Comparison of ENCODE assay signal across 1 cellular context in the genomic region with DNA sequence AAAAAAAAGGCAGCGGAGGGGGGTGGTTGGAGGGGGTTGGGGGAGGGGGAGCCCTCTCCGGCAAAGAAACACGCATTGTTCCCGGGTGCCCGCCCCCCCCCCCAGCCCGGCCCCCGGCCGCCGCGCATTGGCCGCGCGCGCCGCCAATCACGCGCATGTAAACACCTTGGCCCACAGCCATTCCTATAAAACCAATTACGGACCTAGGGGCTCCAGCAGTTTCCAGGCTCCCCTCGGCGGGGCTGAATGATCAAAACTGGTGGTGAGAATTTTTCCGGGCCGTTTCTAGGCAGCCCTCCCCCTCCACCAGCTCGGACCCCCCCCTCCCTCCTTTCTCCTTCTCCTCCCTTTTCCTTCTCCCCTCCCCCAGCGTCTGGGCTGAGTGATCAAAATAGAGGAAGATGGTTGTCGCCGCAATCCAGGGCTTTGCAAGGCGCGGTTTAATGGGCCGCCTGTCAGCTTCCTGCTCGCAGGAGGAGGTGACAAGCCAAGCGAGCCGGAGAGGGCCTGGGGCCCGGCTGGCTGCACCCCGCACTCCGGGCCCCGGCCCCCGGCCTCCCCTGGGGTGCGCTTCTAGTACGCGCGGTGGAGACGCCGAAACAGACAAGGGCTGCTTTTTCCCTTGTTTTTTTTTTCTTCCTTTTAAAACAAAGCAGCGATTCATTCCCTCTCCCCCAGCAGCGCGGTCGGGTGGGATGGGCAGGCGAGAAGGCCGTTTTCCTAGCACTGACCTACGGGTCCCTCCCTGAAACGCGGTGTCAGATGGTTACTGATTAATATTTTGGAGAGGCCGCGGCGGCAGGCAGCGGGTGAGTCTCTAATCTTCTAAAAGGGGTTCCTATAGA.
TF ChIP-seq lines count a peak whose summit lies in the region.

No MANE protein-coding gene starts in this region.

TF ChIP-seq in K562, 482 proteins besides CTCF, POLR2A, EP300 and RAD21 (continued from another document and continues in another):
- TF ChIP-seq, protein P1, sequence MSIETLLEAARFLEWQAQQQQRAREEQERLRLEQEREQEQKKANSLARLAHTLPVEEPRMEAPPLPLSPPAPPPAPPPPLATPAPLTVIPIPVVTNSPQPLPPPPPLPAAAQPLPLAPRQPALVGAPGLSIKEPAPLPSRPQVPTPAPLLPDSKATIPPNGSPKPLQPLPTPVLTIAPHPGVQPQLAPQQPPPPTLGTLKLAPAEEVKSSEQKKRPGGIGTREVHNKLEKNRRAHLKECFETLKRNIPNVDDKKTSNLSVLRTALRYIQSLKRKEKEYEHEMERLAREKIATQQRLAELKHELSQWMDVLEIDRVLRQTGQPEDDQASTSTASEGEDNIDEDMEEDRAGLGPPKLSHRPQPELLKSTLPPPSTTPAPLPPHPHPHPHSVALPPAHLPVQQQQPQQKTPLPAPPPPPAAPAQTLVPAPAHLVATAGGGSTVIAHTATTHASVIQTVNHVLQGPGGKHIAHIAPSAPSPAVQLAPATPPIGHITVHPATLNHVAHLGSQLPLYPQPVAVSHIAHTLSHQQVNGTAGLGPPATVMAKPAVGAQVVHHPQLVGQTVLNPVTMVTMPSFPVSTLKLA (conservative IDR thresholded peaks at IDR 0.05): 0 out of 4 replicates have a peak, but pooled peaks of 1 of the 2 experiments have one; percentile 38
- TF ChIP-seq CHD2 (IDR thresholded peaks at IDR 0.05; ENCODE audit: low read depth, low read length) (no peak), ZNF143 (CRISPR knock-in tag; IDR thresholded peaks at IDR 0.05) (no peak), ZNF224 (CRISPR knock-in tag; IDR thresholded peaks at IDR 0.05) (no peak), FOXA3 (CRISPR knock-in tag; conservative IDR thresholded peaks at IDR 0.05 in 1 of 2, IDR thresholded peaks at IDR 0.05 in 1 of 2) (no peak), SAFB (IDR thresholded peaks at IDR 0.05; ENCODE audit: borderline replicate concordance, low read depth, low read length) (no peak), MYNN (IDR thresholded peaks at IDR 0.05) (peak; percentile 39; the same call in 1 of the 2 replicates), MYNN (CRISPR knock-in tag; IDR thresholded peaks at IDR 0.05) (no peak), NCOA2 (IDR thresholded peaks at IDR 0.05; ENCODE audit: partially characterized antibody in 2 of 2) (no peak), CREB3 (tag; conservative IDR thresholded peaks at IDR 0.05; ENCODE audit: low read depth) (no peak), XRCC3 (IDR thresholded peaks at IDR 0.05) (no peak), MCM5 (IDR thresholded peaks at IDR 0.05; ENCODE audit: low read depth) (no peak), TBL1XR1 (IDR thresholded peaks at IDR 0.05; ENCODE audit: low read length in 2 of 2) (peak in 1 of 2 experiments; percentile 71; a peak in 2 of 4 replicates), GATAD2B (IDR thresholded peaks at IDR 0.05; ENCODE audit: borderline replicate concordance) (no peak), CREM (IDR thresholded peaks at IDR 0.05; ENCODE audit: low read depth) (peak; percentile 62), SLC30A9 (CRISPR knock-in tag; IDR thresholded peaks at IDR 0.05) (no peak), ZFPM2 (CRISPR knock-in tag; IDR thresholded peaks at IDR 0.05) (no peak), MAFG (tag; conservative IDR thresholded peaks at IDR 0.05) (no peak), POLR3G (IDR thresholded peaks at IDR 0.05; ENCODE audit: extremely low read depth, insufficient read length, insufficient replicate concordance) (no peak), ZNF444 (CRISPR knock-in tag; IDR thresholded peaks at IDR 0.05) (peak; percentile 87), ESRRB (CRISPR knock-in tag; IDR thresholded peaks at IDR 0.05; ENCODE audit: borderline replicate concordance) (no peak), HSF4 (CRISPR knock-in tag; IDR thresholded peaks at IDR 0.05; ENCODE audit: borderline replicate concordance) (no peak), RBM17 (IDR thresholded peaks at IDR 0.05; ENCODE audit: borderline replicate concordance, low read depth, low read length) (no peak), ZNF311 (CRISPR knock-in tag; IDR thresholded peaks at IDR 0.05) (no peak), PHB (CRISPR knock-in tag; IDR thresholded peaks at IDR 0.05) (no peak), NCOA4 (IDR thresholded peaks at IDR 0.05; ENCODE audit: partially characterized antibody) (no peak), ZNF124 (CRISPR knock-in tag; IDR thresholded peaks at IDR 0.05) (no peak), MEF2D (tag; conservative IDR thresholded peaks at IDR 0.05; ENCODE audit: low read depth) (no peak; the same call in 1 of the 2 replicates), CBX8 (IDR thresholded peaks at IDR 0.05; ENCODE audit: borderline replicate concordance, extremely low read depth, low read depth, low read length, poor library complexity, severe bottlenecking) (no peak), CBX3 (IDR thresholded peaks at IDR 0.05; ENCODE audit: borderline replicate concordance in 1 of 2, low read length in 2 of 2) (no peak), ZNF764 (CRISPR knock-in tag; IDR thresholded peaks at IDR 0.05; ENCODE audit: low read depth) (no peak), STAT6 (CRISPR knock-in tag; IDR thresholded peaks at IDR 0.05) (no peak), SOX6 (IDR thresholded peaks at IDR 0.05) (peak; percentile 43), TCF7L2 (IDR thresholded peaks at IDR 0.05; ENCODE audit: low read depth, low read length) (no peak)
- TF ChIP-seq, protein P2, sequence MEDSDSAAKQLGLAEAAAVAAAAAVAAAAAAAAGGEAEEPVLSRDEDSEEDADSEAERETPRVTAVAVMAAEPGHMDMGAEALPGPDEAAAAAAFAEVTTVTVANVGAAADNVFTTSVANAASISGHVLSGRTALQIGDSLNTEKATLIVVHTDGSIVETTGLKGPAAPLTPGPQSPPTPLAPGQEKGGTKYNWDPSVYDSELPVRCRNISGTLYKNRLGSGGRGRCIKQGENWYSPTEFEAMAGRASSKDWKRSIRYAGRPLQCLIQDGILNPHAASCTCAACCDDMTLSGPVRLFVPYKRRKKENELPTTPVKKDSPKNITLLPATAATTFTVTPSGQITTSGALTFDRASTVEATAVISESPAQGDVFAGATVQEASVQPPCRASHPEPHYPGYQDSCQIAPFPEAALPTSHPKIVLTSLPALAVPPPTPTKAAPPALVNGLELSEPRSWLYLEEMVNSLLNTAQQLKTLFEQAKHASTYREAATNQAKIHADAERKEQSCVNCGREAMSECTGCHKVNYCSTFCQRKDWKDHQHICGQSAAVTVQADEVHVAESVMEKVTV (CRISPR knock-in tag; IDR thresholded peaks at IDR 0.05): no peak
- TF ChIP-seq, protein P3, sequence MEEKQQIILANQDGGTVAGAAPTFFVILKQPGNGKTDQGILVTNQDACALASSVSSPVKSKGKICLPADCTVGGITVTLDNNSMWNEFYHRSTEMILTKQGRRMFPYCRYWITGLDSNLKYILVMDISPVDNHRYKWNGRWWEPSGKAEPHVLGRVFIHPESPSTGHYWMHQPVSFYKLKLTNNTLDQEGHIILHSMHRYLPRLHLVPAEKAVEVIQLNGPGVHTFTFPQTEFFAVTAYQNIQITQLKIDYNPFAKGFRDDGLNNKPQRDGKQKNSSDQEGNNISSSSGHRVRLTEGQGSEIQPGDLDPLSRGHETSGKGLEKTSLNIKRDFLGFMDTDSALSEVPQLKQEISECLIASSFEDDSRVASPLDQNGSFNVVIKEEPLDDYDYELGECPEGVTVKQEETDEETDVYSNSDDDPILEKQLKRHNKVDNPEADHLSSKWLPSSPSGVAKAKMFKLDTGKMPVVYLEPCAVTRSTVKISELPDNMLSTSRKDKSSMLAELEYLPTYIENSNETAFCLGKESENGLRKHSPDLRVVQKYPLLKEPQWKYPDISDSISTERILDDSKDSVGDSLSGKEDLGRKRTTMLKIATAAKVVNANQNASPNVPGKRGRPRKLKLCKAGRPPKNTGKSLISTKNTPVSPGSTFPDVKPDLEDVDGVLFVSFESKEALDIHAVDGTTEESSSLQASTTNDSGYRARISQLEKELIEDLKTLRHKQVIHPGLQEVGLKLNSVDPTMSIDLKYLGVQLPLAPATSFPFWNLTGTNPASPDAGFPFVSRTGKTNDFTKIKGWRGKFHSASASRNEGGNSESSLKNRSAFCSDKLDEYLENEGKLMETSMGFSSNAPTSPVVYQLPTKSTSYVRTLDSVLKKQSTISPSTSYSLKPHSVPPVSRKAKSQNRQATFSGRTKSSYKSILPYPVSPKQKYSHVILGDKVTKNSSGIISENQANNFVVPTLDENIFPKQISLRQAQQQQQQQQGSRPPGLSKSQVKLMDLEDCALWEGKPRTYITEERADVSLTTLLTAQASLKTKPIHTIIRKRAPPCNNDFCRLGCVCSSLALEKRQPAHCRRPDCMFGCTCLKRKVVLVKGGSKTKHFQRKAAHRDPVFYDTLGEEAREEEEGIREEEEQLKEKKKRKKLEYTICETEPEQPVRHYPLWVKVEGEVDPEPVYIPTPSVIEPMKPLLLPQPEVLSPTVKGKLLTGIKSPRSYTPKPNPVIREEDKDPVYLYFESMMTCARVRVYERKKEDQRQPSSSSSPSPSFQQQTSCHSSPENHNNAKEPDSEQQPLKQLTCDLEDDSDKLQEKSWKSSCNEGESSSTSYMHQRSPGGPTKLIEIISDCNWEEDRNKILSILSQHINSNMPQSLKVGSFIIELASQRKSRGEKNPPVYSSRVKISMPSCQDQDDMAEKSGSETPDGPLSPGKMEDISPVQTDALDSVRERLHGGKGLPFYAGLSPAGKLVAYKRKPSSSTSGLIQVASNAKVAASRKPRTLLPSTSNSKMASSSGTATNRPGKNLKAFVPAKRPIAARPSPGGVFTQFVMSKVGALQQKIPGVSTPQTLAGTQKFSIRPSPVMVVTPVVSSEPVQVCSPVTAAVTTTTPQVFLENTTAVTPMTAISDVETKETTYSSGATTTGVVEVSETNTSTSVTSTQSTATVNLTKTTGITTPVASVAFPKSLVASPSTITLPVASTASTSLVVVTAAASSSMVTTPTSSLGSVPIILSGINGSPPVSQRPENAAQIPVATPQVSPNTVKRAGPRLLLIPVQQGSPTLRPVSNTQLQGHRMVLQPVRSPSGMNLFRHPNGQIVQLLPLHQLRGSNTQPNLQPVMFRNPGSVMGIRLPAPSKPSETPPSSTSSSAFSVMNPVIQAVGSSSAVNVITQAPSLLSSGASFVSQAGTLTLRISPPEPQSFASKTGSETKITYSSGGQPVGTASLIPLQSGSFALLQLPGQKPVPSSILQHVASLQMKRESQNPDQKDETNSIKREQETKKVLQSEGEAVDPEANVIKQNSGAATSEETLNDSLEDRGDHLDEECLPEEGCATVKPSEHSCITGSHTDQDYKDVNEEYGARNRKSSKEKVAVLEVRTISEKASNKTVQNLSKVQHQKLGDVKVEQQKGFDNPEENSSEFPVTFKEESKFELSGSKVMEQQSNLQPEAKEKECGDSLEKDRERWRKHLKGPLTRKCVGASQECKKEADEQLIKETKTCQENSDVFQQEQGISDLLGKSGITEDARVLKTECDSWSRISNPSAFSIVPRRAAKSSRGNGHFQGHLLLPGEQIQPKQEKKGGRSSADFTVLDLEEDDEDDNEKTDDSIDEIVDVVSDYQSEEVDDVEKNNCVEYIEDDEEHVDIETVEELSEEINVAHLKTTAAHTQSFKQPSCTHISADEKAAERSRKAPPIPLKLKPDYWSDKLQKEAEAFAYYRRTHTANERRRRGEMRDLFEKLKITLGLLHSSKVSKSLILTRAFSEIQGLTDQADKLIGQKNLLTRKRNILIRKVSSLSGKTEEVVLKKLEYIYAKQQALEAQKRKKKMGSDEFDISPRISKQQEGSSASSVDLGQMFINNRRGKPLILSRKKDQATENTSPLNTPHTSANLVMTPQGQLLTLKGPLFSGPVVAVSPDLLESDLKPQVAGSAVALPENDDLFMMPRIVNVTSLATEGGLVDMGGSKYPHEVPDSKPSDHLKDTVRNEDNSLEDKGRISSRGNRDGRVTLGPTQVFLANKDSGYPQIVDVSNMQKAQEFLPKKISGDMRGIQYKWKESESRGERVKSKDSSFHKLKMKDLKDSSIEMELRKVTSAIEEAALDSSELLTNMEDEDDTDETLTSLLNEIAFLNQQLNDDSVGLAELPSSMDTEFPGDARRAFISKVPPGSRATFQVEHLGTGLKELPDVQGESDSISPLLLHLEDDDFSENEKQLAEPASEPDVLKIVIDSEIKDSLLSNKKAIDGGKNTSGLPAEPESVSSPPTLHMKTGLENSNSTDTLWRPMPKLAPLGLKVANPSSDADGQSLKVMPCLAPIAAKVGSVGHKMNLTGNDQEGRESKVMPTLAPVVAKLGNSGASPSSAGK (IDR thresholded peaks at IDR 0.05): no peak
- TF ChIP-seq, protein P4, sequence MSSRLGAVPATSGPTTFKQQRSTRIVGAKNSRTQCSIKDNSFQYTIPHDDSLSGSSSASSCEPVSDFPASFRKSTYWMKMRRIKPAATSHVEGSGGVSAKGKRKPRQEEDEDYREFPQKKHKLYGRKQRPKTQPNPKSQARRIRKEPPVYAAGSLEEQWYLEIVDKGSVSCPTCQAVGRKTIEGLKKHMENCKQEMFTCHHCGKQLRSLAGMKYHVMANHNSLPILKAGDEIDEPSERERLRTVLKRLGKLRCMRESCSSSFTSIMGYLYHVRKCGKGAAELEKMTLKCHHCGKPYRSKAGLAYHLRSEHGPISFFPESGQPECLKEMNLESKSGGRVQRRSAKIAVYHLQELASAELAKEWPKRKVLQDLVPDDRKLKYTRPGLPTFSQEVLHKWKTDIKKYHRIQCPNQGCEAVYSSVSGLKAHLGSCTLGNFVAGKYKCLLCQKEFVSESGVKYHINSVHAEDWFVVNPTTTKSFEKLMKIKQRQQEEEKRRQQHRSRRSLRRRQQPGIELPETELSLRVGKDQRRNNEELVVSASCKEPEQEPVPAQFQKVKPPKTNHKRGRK (tag; IDR thresholded peaks at IDR 0.05): no peak
- TF ChIP-seq, protein P5, sequence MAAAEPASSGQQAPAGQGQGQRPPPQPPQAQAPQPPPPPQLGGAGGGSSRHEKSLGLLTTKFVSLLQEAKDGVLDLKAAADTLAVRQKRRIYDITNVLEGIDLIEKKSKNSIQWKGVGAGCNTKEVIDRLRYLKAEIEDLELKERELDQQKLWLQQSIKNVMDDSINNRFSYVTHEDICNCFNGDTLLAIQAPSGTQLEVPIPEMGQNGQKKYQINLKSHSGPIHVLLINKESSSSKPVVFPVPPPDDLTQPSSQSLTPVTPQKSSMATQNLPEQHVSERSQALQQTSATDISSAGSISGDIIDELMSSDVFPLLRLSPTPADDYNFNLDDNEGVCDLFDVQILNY (CRISPR knock-in tag; IDR thresholded peaks at IDR 0.05): no peak
